Comparison of ENCODE assay signal across 13 cellular contexts in the genomic region with DNA sequence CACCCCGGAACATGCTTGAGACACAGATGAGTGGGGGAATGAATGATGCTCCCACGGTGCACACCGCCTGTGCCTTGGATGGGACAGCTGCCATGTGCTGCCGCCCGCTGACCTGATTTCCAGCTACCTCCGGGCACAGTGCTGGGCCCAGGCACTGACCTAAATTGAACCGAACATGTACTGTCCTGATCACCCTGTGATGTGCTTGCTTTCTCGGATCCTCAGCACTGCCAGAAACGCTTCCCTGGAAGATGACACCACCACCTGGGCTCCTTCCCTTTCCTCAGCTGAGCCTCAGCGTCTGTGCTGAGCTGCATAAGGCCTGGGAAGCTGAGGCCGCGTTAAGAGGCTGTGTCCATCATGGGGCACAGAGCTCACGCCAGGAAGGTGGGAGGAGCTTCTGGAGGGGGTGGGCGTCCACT.
"Had no signal": no experiment of that assay in that cellular context is flagged by ENCODE, and none has a peak within 500 bp of the region (broad histone marks: within the 10 kb centered on the region; RNA-seq: fewer than 3 reads in every experiment).

No MANE protein-coding gene starts in this region.

- DNase-seq: activated B cell treated with CpG ODN at 0.5 μM for 24 hours; activated CD4-positive, alpha-beta T cell treated with anti-CD3 and anti-CD28 coated beads, Interleukin-2, amount 50 U/mL, for 1 hour; activated CD8-positive, alpha-beta memory T cell treated with anti-CD3 and anti-CD28 coated beads, Interleukin-2, amount 50 U/mL, for 4 hours; esophagus squamous epithelium; foreskin fibroblast; SHP77 had no signal

- H3K36me3 Mint-ChIP-seq: activated naive CD4-positive, alpha-beta T cell treated with anti-CD3 and anti-CD28 coated beads, Interleukin-2, amount 50 U/mL, for 24 hours; natural killer cell treated with Interleukin-12 subunit alpha and Interleukin-12 subunit beta and Interleukin-15 and Interleukin-18, amount 100 ng/mL, for 72 hours had no signal

- H3K4me3 Mint-ChIP-seq: activated B cell treated with CpG ODN at 0.5 μM for 24 hours; activated naive CD4-positive, alpha-beta T cell treated with anti-CD3 and anti-CD28 coated beads, Interleukin-2, amount 50 U/mL, for 24 hours; brain; central memory CD8-positive, alpha-beta T cell; natural killer cell treated with Interleukin-12 subunit alpha and Interleukin-12 subunit beta and Interleukin-15 and Interleukin-18, amount 100 ng/mL, for 72 hours had no signal

- H3K27ac ChIP-seq: esophagus squamous epithelium, tibial nerve had no signal

- ATAC-seq: natural killer cell treated with Interleukin-12 subunit alpha and Interleukin-12 subunit beta and Interleukin-15 and Interleukin-18, amount 100 ng/mL, for 72 hours; SK-N-SH treated with all-trans-retinoic acid at 6 μM for 48 hours had no signal

- H3K4me1 ChIP-seq: tibial nerve had no signal

- H3K4me3 ChIP-seq: dorsolateral prefrontal cortex, esophagus squamous epithelium, tibial nerve had no signal

- H3K27me3 Mint-ChIP-seq: activated B cell treated with CpG ODN at 0.5 μM for 24 hours; activated naive CD4-positive, alpha-beta T cell treated with anti-CD3 and anti-CD28 coated beads, Interleukin-2, amount 50 U/mL, for 24 hours; central memory CD8-positive, alpha-beta T cell; natural killer cell treated with Interleukin-12 subunit alpha and Interleukin-12 subunit beta and Interleukin-15 and Interleukin-18, amount 100 ng/mL, for 72 hours had no signal

- H3K27ac Mint-ChIP-seq: activated B cell treated with CpG ODN at 0.5 μM for 24 hours; activated naive CD4-positive, alpha-beta T cell treated with anti-CD3 and anti-CD28 coated beads, Interleukin-2, amount 50 U/mL, for 24 hours; brain; natural killer cell treated with Interleukin-12 subunit alpha and Interleukin-12 subunit beta and Interleukin-15 and Interleukin-18, amount 100 ng/mL, for 72 hours had no signal

- H3K9me3 ChIP-seq: esophagus squamous epithelium had no signal

- H3K27me3 ChIP-seq: dorsolateral prefrontal cortex, esophagus squamous epithelium, tibial nerve had no signal

- H3K9me3 Mint-ChIP-seq: activated B cell treated with CpG ODN at 0.5 μM for 24 hours; activated naive CD4-positive, alpha-beta T cell treated with anti-CD3 and anti-CD28 coated beads, Interleukin-2, amount 50 U/mL, for 24 hours; central memory CD8-positive, alpha-beta T cell; natural killer cell treated with Interleukin-12 subunit alpha and Interleukin-12 subunit beta and Interleukin-15 and Interleukin-18, amount 100 ng/mL, for 72 hours had no signal

- H3K4me1 Mint-ChIP-seq: brain had no signal
